In genomic region chr3:64242435-64242834, GRCh38 we compare ENCODE assay signal across 16 cellular contexts. TPM values are rescaled to one million over a fixed set of nuclear protein-coding genes. Genes with fewer than 3 reads are reported as not detected.
A peak's percentile ranks its signal among the peaks of the same experiment; 100 is the strongest.
DNase-seq lines count a peak whose midpoint lies in the region; ATAC-seq, FAIRE-seq and TF ChIP-seq lines count a peak whose summit lies in the region.
"Had no signal": no experiment of that assay in that cellular context is flagged by ENCODE, and none has a peak within 500 bp of the region (broad histone marks: within the 10 kb centered on the region; RNA-seq: fewer than 3 reads in every experiment).

No MANE protein-coding gene starts in this region.

- H3K9me3 ChIP-seq in HepG2 (ENCODE audit: low read length): no peaks in the 10 kb centered on the region
- no peaks in the 10 kb centered on the region for H3K9me3 ChIP-seq in right lobe of liver
- peaks cover 7% of the 10 kb centered on the region for H3K9me3 ChIP-seq in lower lobe of right lung
- H3K9me3 ChIP-seq: mucosa of descending colon, Peyer's patch had no signal

- no peaks in the 10 kb centered on the region for H3K79me2 ChIP-seq in HepG2 (ENCODE audit: insufficient read depth, low read length)

- H3K4me3 ChIP-seq in HepG2 (replicated peaks in 1 of 3; ENCODE audit: insufficient read depth in 1 of 3, low read depth in 2 of 3, low read length in 3 of 3) (no peak overlapping the region), right lobe of liver (no peak overlapping the region), lower lobe of right lung (no peak overlapping the region)
- H3K4me3 ChIP-seq: mucosa of descending colon, Peyer's patch had no signal

- 6% methylated on average over 2 of the region's 2 CpGs for WGBS in HepG2 (ENCODE audit: low lambda C conversion rate)
- WGBS in right lobe of liver (ENCODE audit: insufficient coverage, low coverage, low lambda C conversion rate, missing lambda C conversion rate): 69% methylated on average over 2 of the region's 2 CpGs

- in situ Hi-C loops in HepG2 (cut with HindIII; ENCODE audit: extremely low pct_ligation_motif_present, low pct_unique_long_range_greater_than_20kb): no loop called here

- TF ChIP-seq CTCF in HepG2 (CRISPR knock-in tag; IDR thresholded peaks at IDR 0.05): no peak
- TF ChIP-seq CTCF in right lobe of liver (IDR thresholded peaks at IDR 0.05): no peak
- TF ChIP-seq CTCF in lower lobe of right lung (IDR thresholded peaks at IDR 0.05): no peak

- no peak for TF ChIP-seq RAD21 in HepG2 (CRISPR knock-in tag; IDR thresholded peaks at IDR 0.05)

- BruUV-seq in HepG2 (replicated peaks; lab: Mats Ljungman, UMichigan): no TSS peak

- H3K27ac ChIP-seq in HepG2 (ENCODE audit: extremely low read length, insufficient read depth, low read length): no peak overlapping the region
- no peak overlapping the region for H3K27ac ChIP-seq in right lobe of liver
- no peak overlapping the region for H3K27ac ChIP-seq in lower lobe of right lung
- H3K27ac ChIP-seq: foreskin keratinocyte, Peyer's patch had no signal

- ATAC-seq in HepG2 (no peak), right lobe of liver (no peak), lower lobe of right lung (peak; percentile 52 to 55)
- ATAC-seq: effector memory CD8-positive, alpha-beta T cell; foreskin keratinocyte; mucosa of descending colon had no signal

- peaks cover 9% of the 10 kb centered on the region for H3K4me1 ChIP-seq in HepG2 (ENCODE audit: insufficient read depth, low read length)
- no peaks in the 10 kb centered on the region for H3K4me1 ChIP-seq in right lobe of liver
- no peaks in the 10 kb centered on the region for H3K4me1 ChIP-seq in lower lobe of right lung
- H3K4me1 ChIP-seq: Peyer's patch had no signal

- CTCF ChIA-PET in HepG2 (lab: Yijun Ruan, JAX; ENCODE audit: low intra/inter-chr PET ratio, low total read pairs): no interaction called here

- no peak overlapping the region for H3K9ac ChIP-seq in HepG2 (ENCODE audit: insufficient read depth, low read depth, low read length)

- POLR2A ChIA-PET in HepG2 (lab: Yijun Ruan, JAX): no interaction called here

- no peak overlapping the region for H2AFZ ChIP-seq in HepG2 (ENCODE audit: low read length)

- no peaks in the 10 kb centered on the region for H4K20me1 ChIP-seq in HepG2 (ENCODE audit: insufficient read depth, low read length)

- no peak for TF ChIP-seq POLR2A in HepG2 (IDR thresholded peaks at IDR 0.05; ENCODE audit: insufficient read depth in 1 of 2, low read depth in 2 of 2, low read length in 2 of 2)
- TF ChIP-seq POLR2A in right lobe of liver (IDR thresholded peaks at IDR 0.05): no peak

- intact Hi-C loops in HepG2 (cut with micrococcal nuclease; ENCODE audit: unreplicated experiment) (no loop called here), right lobe of liver (cut with DNase I) (no loop called here), lower lobe of right lung (cut with DNase I) (no loop called here), posterior vena cava (cut with DNase I) (no loop called here)

- no peak for FAIRE-seq in HepG2 (lab: Jason Lieb, UNC)
- no peak for FAIRE-seq in urothelium cell line (lab: Jason Lieb, UNC)
- FAIRE-seq: G401.6 had no signal

- H3K36me3 ChIP-seq in HepG2 (replicated peaks in 1 of 2; ENCODE audit: control insufficient read depth in 1 of 2, insufficient read depth in 2 of 2, low read length in 2 of 2): no peaks in the 10 kb centered on the region
- H3K36me3 ChIP-seq in right lobe of liver: no peaks in the 10 kb centered on the region
- H3K36me3 ChIP-seq in lower lobe of right lung: peaks cover 3% of the 10 kb centered on the region
- H3K36me3 ChIP-seq: Peyer's patch had no signal

- H3K4me2 ChIP-seq in HepG2 (ENCODE audit: low read depth, low read length): no peak overlapping the region

- TF ChIP-seq EP300 in HepG2 (IDR thresholded peaks at IDR 0.05; ENCODE audit: low read depth in 2 of 2, low read length in 2 of 2) (no peak), HepG2 (CRISPR knock-in tag; IDR thresholded peaks at IDR 0.05; ENCODE audit: borderline replicate concordance) (no peak)

- H3K27me3 ChIP-seq in HepG2 (ENCODE audit: control insufficient read depth in 1 of 2, insufficient read depth in 2 of 2, low read length in 2 of 2) (no peaks in the 10 kb centered on the region), right lobe of liver (no peaks in the 10 kb centered on the region), lower lobe of right lung (ENCODE audit: low read depth) (no peaks in the 10 kb centered on the region)
- H3K27me3 ChIP-seq: foreskin keratinocyte, Peyer's patch had no signal

- DNase-seq in HepG2 (ENCODE audit: low spot score) (peak; percentile 7), right lobe of liver (no peak), NCI-H82 treated with DMSO at 0.1 percent for 48 hours (lab: John Stamatoyannopoulos, UW; ENCODE audit: unreplicated experiment) (peak; percentile 28), lower lobe of right lung (peak; percentile 57), urothelium cell line (ENCODE audit: low spot score) (peak; percentile 9), posterior vena cava (ENCODE audit: low spot score) (no peak), foreskin melanocyte (no peak), DMS153 treated with DMSO at 0.1 percent for 48 hours (lab: John Stamatoyannopoulos, UW; ENCODE audit: unreplicated experiment) (no peak)
- DNase-seq: activated CD4-positive, CD25-positive, alpha-beta regulatory T cell treated with anti-CD3 and anti-CD28 coated beads, Interleukin-2, amount 50 U/mL, for 72 hours; activated naive CD4-positive, alpha-beta T cell treated with anti-CD3 and anti-CD28 coated beads, Interleukin-2, amount 10 ng/mL, durations not matched to agents 7 days and 5 days; effector memory CD8-positive, alpha-beta T cell; foreskin keratinocyte; mucosa of descending colon; Peyer's patch had no signal

TF ChIP-seq in HepG2, 621 proteins besides CTCF, POLR2A, EP300 and RAD21 (continues in another document):
- TF ChIP-seq AFF4 (CRISPR knock-in tag; IDR thresholded peaks at IDR 0.05) (no peak), ARNTL (CRISPR knock-in tag; IDR thresholded peaks at IDR 0.05) (no peak), ZSCAN20 (CRISPR knock-in tag; IDR thresholded peaks at IDR 0.05; ENCODE audit: borderline replicate concordance) (no peak), ZSCAN25 (CRISPR knock-in tag; IDR thresholded peaks at IDR 0.05) (no peak), ZNF772 (CRISPR knock-in tag; IDR thresholded peaks at IDR 0.05) (no peak), ZNF160 (CRISPR knock-in tag; IDR thresholded peaks at IDR 0.05) (no peak), ETV6 (CRISPR knock-in tag; conservative IDR thresholded peaks at IDR 0.05) (no peak), TCF7L2 (IDR thresholded peaks at IDR 0.05; ENCODE audit: low read depth, low read length) (no peak), ZNF232 (CRISPR knock-in tag; IDR thresholded peaks at IDR 0.05; ENCODE audit: borderline replicate concordance) (no peak)

RNA-seq across cellular contexts. Expression of gene PRICKLE2, which starts 17.2 kb away (rescaled TPM):
- 0.04 and 0.07 TPM in 2 replicates for total RNA-seq in HepG2 (2016; rRNA removed; fragmentation: Illumina TruSeq; extraction: Trizol)
- not detected in 2 replicates for total RNA-seq in HepG2 (2016; cell fraction: cytosol; rRNA removed; fragmentation: Illumina TruSeq; extraction: Trizol; ENCODE audit: low read depth)
- 0.02 and 0.04 TPM in 2 replicates for total RNA-seq in HepG2 (2016; cell fraction: insoluble cytoplasmic fraction; rRNA removed; fragmentation: Illumina TruSeq; extraction: Trizol)
- total RNA-seq in HepG2 (2016; cell fraction: membrane; rRNA removed; fragmentation: Illumina TruSeq; extraction: Trizol): 0.06 TPM in 1 of 2 replicates, not detected in the other
- 0.22 and 0.87 TPM in 2 replicates for total RNA-seq in HepG2 (2016; cell fraction: nucleus; rRNA removed; fragmentation: Illumina TruSeq; extraction: Trizol)
- polyA plus RNA-seq in HepG2 (2011; rRNA removed): 0.01 TPM in 2 replicates
- polyA plus RNA-seq in HepG2 (2011; cell fraction: cytosol; rRNA removed): 0.01 and 0.03 TPM in 2 replicates
- polyA plus RNA-seq in HepG2 (2011; cell fraction: nucleus; rRNA removed): 0.02 and 0.16 TPM in 2 replicates
- 0.07 TPM in 1 of 2 replicates, not detected in the other for polyA plus RNA-seq in HepG2 (2012)
- not detected in 2 replicates for polyA plus RNA-seq in HepG2 (2016; cell fraction: cytosol; fragmentation: Illumina TruSeq; extraction: Trizol; ENCODE audit: low read depth)
- polyA plus RNA-seq in HepG2 (2016; cell fraction: insoluble cytoplasmic fraction; fragmentation: Illumina TruSeq; extraction: Trizol; ENCODE audit: low read depth): not detected in 2 replicates
- polyA plus RNA-seq in HepG2 (2016; cell fraction: membrane; fragmentation: Illumina TruSeq; extraction: Trizol; ENCODE audit: low read depth): not detected in 2 replicates
- 0.12 TPM in 1 of 2 replicates, not detected in the other for polyA plus RNA-seq in HepG2 (2016; cell fraction: nucleus; fragmentation: Illumina TruSeq; extraction: Trizol; ENCODE audit: insufficient read depth, low read depth)
- 0.09 and 0.20 TPM in 2 replicates for polyA minus RNA-seq in HepG2 (2011; rRNA and poly(A)+ RNA removed; ENCODE audit: low replicate concordance)
- polyA minus RNA-seq in HepG2 (2011; cell fraction: cytosol; rRNA and poly(A)+ RNA removed): not detected in 2 replicates
- under 0.01 TPM in 1 of 2 replicates, not detected in the other for polyA minus RNA-seq in HepG2 (2011; cell fraction: nucleus; rRNA and poly(A)+ RNA removed)
- total RNA-seq in right lobe of liver: 1 to 10 TPM; 2.4 to 4.4 (median 3.3) TPM
- 43.5 TPM for total RNA-seq in lower lobe of right lung
- 10 to 100 TPM; 26.3 to 34.9 TPM for total RNA-seq in posterior vena cava
- total RNA-seq: T-helper 1 cell treated with Interleukin-12 subunit alpha and Interleukin-12 subunit beta and Interleukin-4 antibody, amounts not matched to agents 30 ng/mL and 1 ng/mL, for 36 hours had no signal

Comparison
In these comparisons a context has a peak if more than half of its experiments do, and no peak if none do; other contexts are left out.
1. DNase-seq: peak in HepG2 (single experiment), NCI-H82 treated with DMSO at 0.1 percent for 48 hours (single experiment), lower lobe of right lung (single experiment) and urothelium cell line (single experiment); none in right lobe of liver (0 of 3), posterior vena cava (single experiment), foreskin melanocyte (single experiment) and DMS153 treated with DMSO at 0.1 percent for 48 hours (single experiment).
2. ATAC-seq: peak in lower lobe of right lung (2 of 2); none in HepG2 (single experiment) and right lobe of liver (0 of 4).